In genomic region chr16:15765880-15766279, GRCh38 we compare ENCODE assay signal across 8 cellular contexts.
DNase-seq lines count a peak whose midpoint lies in the region; ATAC-seq and TF ChIP-seq lines count a peak whose summit lies in the region.

No MANE protein-coding gene starts in this region.

- no peak overlapping the region for H3K4me2 ChIP-seq in PC-3 (ENCODE audit: low read length)

- CTCF ChIA-PET in PC-3 (lab: Charles Lee) = interaction anchor here (0.5 to 0.9 kb wide), 3 partner anchors 20 to 223 kb away, joined by 3 read pairs; no protein-coding TSS in a partner anchor

- no peak overlapping the region for H2AFZ ChIP-seq in PC-3 (ENCODE audit: low read length)

- POLR2A ChIA-PET in PC-3 (lab: Charles Lee; ENCODE audit: unreplicated experiment) = no interaction called here

- no peaks in the 10 kb centered on the region for H3K79me2 ChIP-seq in PC-3 (ENCODE audit: low read length)

- H3K9ac ChIP-seq in PC-3 (ENCODE audit: low read length) (no peak overlapping the region), stomach smooth muscle (ENCODE audit: low read length in 2 of 2) (no peak overlapping the region)

- DNase-seq in DMS 273 (lab: John Stamatoyannopoulos, UW; ENCODE audit: unreplicated experiment) = peak; percentile 56
- DNase-seq in DMS 273 treated with DMSO at 0.1 percent for 48 hours (lab: John Stamatoyannopoulos, UW) = no peak
- DNase-seq in HuH-7 (ENCODE audit: low spot score) = peak; percentile 79
- DNase-seq in PC-3 = peak; percentile 62
- peak; percentile 45 for DNase-seq in brain microvascular endothelial cell
- no peak for DNase-seq in kidney epithelial cell (ENCODE audit: low read depth)

- peak; percentile 84 for ATAC-seq in GM19463 (IDR thresholded peaks at IDR 0.05; ENCODE audit: unreplicated experiment)
- ATAC-seq in PC-3 = peak; percentile 78

- H3K4me1 ChIP-seq in PC-3 (ENCODE audit: insufficient read depth, low read length) (no peaks in the 10 kb centered on the region), stomach smooth muscle (ENCODE audit: control insufficient read depth, insufficient read depth, low read length) (peaks cover 59% of the 10 kb centered on the region)

- H3K4me3 ChIP-seq in PC-3 (ENCODE audit: low read length) = no peak overlapping the region
- H3K4me3 ChIP-seq in brain microvascular endothelial cell (ENCODE audit: low read depth, low read length) = no peak overlapping the region
- no peak overlapping the region for H3K4me3 ChIP-seq in kidney epithelial cell (ENCODE audit: low read depth, low read length)
- H3K4me3 ChIP-seq in stomach smooth muscle (ENCODE audit: low read length in 2 of 2) = no peak overlapping the region

- TF ChIP-seq CTCF in PC-3 (conservative IDR thresholded peaks at IDR 0.05; ENCODE audit: low read depth, low read length) (peak; percentile 77), brain microvascular endothelial cell (IDR thresholded peaks at IDR 0.05; ENCODE audit: low read depth, low read length, missing control alignments) (peak; percentile 83), kidney epithelial cell (IDR thresholded peaks at IDR 0.05; ENCODE audit: insufficient read depth, low read length, poor library complexity, severe bottlenecking) (peak; percentile 71)

- in situ Hi-C loops in brain microvascular endothelial cell (cut with HindIII; ENCODE audit: low pct_ligation_motif_present, low sequenced_read_pairs) = no loop called here

- H3K9me2 ChIP-seq in PC-3 (replicated peaks; ENCODE audit: low read length) = no peaks in the 10 kb centered on the region

- H3K36me3 ChIP-seq in PC-3 (ENCODE audit: low read depth, low read length) (no peaks in the 10 kb centered on the region), brain microvascular endothelial cell (replicated peaks) (no peaks in the 10 kb centered on the region), kidney epithelial cell (ENCODE audit: control insufficient read depth, insufficient read depth, low read length) (no peaks in the 10 kb centered on the region), stomach smooth muscle (ENCODE audit: control insufficient read depth in 2 of 2, insufficient read depth in 2 of 2, low read length in 2 of 2) (peaks cover 57 to 64% of the 10 kb centered on the region in 2 donors)

- H4K20me1 ChIP-seq in PC-3 (ENCODE audit: low read length) = no peaks in the 10 kb centered on the region

- BruUV-seq in PC-3 (replicated peaks; lab: Mats Ljungman, UMichigan) = no TSS peak

- H3K27me3 ChIP-seq in PC-3 (ENCODE audit: low read length) (no peaks in the 10 kb centered on the region), brain microvascular endothelial cell (replicated peaks) (no peaks in the 10 kb centered on the region), kidney epithelial cell (ENCODE audit: control insufficient read depth, insufficient read depth, low read length) (no peaks in the 10 kb centered on the region), stomach smooth muscle (ENCODE audit: control insufficient read depth in 1 of 2, insufficient read depth in 2 of 2, low read length in 2 of 2) (no peaks in the 10 kb centered on the region)

- no peaks in the 10 kb centered on the region for H3K9me3 ChIP-seq in PC-3 (ENCODE audit: low read length)
- no peaks in the 10 kb centered on the region for H3K9me3 ChIP-seq in stomach smooth muscle (ENCODE audit: control insufficient read depth in 2 of 2, low read length in 2 of 2)

- H3F3A ChIP-seq in PC-3 (ENCODE audit: low read length, unreplicated experiment) = no peaks in the 10 kb centered on the region

- H3K27ac ChIP-seq in PC-3 (ENCODE audit: low read length) (no peak overlapping the region), brain microvascular endothelial cell (no peak overlapping the region), stomach smooth muscle (ENCODE audit: low read length) (peak overlapping the region; percentile 58)

- intact Hi-C loops in PC-3 (cut with micrococcal nuclease) = loop anchor here (1.0 kb wide), 2 partner anchors 55 to 361 kb away; no protein-coding TSS in a partner anchor

Comparison
In these comparisons a context has a peak if more than half of its experiments do, and no peak if none do; other contexts are left out.
1. DNase-seq: peak in DMS 273 (single experiment), HuH-7 (single experiment), PC-3 (single experiment) and brain microvascular endothelial cell (single experiment); none in DMS 273 treated with DMSO at 0.1 percent for 48 hours (single experiment) and kidney epithelial cell (single experiment).
2. Peak in every context shown above with its lines, with median percentiles within 50 percentile points of each other: CTCF ChIP-seq.